Comparison of ENCODE assay signal across 8 cellular contexts in genomic region chr18:22663378-22663777, GRCh38.
"Had no signal": no experiment of that assay in that cellular context is flagged by ENCODE, and none has a peak within 500 bp of the region (broad histone marks: within the 10 kb centered on the region; RNA-seq: fewer than 3 reads in every experiment).

No MANE protein-coding gene starts in this region.

- H3K4me2 ChIP-seq: KMS-11 had no signal

- DNase-seq: IMR-90, KBM-7, KG1 had no signal

- H3K27ac Mint-ChIP-seq: IgD-negative memory B cell had no signal

- H3K27ac ChIP-seq: HL-60, KMS-11 had no signal

- ATAC-seq: HepG2 had no signal

- H3K27me3 Mint-ChIP-seq: IgD-negative memory B cell had no signal

- H3K4me3 Mint-ChIP-seq: IgD-negative memory B cell had no signal

- H3K9ac ChIP-seq: KMS-11 had no signal

- FAIRE-seq: HepG2, HTR-8/SVneo had no signal

- H3K4me1 Mint-ChIP-seq: IgD-negative memory B cell had no signal
